In the genomic region with DNA sequence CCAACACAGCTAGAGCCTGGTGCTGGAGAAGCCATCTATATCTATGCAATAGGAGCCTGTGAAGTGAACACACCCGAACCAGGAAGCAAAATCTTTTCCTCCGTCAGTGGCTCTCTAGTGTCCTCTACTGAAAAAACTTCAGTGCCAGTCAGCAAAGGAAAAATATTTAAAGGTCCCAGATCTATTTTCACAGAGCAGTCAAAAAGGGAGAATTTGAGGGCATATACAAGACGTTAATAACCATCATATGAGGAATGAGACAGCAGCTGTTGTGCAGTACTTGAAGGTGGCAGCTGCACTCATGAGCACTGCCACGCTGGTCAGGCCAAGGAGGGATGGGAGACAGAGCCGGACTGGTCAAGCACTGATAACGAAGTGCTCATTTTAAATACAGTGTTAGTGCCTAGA, we compare ENCODE assay signal across 11 cellular contexts. TPM values are rescaled to one million over a fixed set of nuclear protein-coding genes. Genes with fewer than 3 reads are reported as not detected.
DNase-seq lines count a peak whose midpoint lies in the region; ATAC-seq and TF ChIP-seq lines count a peak whose summit lies in the region.
"Had no signal": no experiment of that assay in that cellular context is flagged by ENCODE, and none has a peak within 500 bp of the region (broad histone marks: within the 10 kb centered on the region; RNA-seq: fewer than 3 reads in every experiment).

No MANE protein-coding gene starts in this region.

- H3K27me3 Mint-ChIP-seq in CD8-positive, alpha-beta memory T cell, result no peaks in the 10 kb centered on the region
- H3K27me3 Mint-ChIP-seq in activated CD8-positive, alpha-beta T cell treated with anti-CD3 and anti-CD28 coated beads for 36 hours, result no peaks in the 10 kb centered on the region
- no peaks in the 10 kb centered on the region for H3K27me3 Mint-ChIP-seq in activated CD8-positive, alpha-beta memory T cell treated with anti-CD3 and anti-CD28 coated beads, Interleukin-2, amount 10 ng/mL, durations not matched to agents 7 days and 5 days

- TF ChIP-seq CTCF in activated CD8-positive, alpha-beta T cell treated with anti-CD3 and anti-CD28 coated beads for 36 hours (IDR thresholded peaks at IDR 0.05), result no peak

- H3K4me1 ChIP-seq in CD8-positive, alpha-beta memory T cell (ENCODE audit: insufficient read depth, low read length), result peaks cover 54% of the 10 kb centered on the region

- peak; percentile 48 for TF ChIP-seq RAD21 in Ishikawa (IDR thresholded peaks at IDR 0.05; ENCODE audit: low read depth)

- peaks cover 60 to 84% (median 78%) of the 10 kb centered on the region in 3 donors for H3K4me1 Mint-ChIP-seq in CD8-positive, alpha-beta memory T cell
- peaks cover 64% of the 10 kb centered on the region for H3K4me1 Mint-ChIP-seq in activated CD8-positive, alpha-beta T cell treated with anti-CD3 and anti-CD28 coated beads for 36 hours (ENCODE audit: low read depth)
- peaks cover 29% of the 10 kb centered on the region for H3K4me1 Mint-ChIP-seq in activated CD8-positive, alpha-beta memory T cell treated with anti-CD3 and anti-CD28 coated beads, Interleukin-2, amount 10 ng/mL, durations not matched to agents 7 days and 5 days

- no peak overlapping the region for H3K27ac ChIP-seq in CD8-positive, alpha-beta memory T cell (ENCODE audit: low read depth, low read length)
- H3K27ac ChIP-seq: neutrophil had no signal

- no peak for TF ChIP-seq EP300 in Ishikawa (IDR thresholded peaks at IDR 0.05; ENCODE audit: borderline replicate concordance)

- H3K4me3 ChIP-seq in CD8-positive, alpha-beta memory T cell (ENCODE audit: low read length), result no peak overlapping the region

- DNase-seq in CD8-positive, alpha-beta memory T cell, result peak in 1 of 5 donors; percentile 26
- no peak for DNase-seq in activated CD8-positive, alpha-beta T cell treated with anti-CD3 and anti-CD28 coated beads for 36 hours
- DNase-seq in iPS-NIHi11 (ENCODE audit: low spot score), result peak; percentile 24
- no peak for DNase-seq in C1 segment of cervical spinal cord (lab: John Stamatoyannopoulos, UW)
- DNase-seq in activated CD8-positive, alpha-beta memory T cell treated with anti-CD3 and anti-CD28 coated beads, Interleukin-2, amount 10 ng/mL, durations not matched to agents 7 days and 5 days, result no peak
- no peak for DNase-seq in NCI-H128 (lab: John Stamatoyannopoulos, UW; ENCODE audit: unreplicated experiment)
- DNase-seq: amygdala, NCI-H187 treated with DMSO at 0.1 percent for 48 hours had no signal

- H3K9me3 ChIP-seq in CD8-positive, alpha-beta memory T cell (ENCODE audit: low read length), result no peaks in the 10 kb centered on the region
- H3K9me3 ChIP-seq: neutrophil had no signal

- no peaks in the 10 kb centered on the region for H3K27me3 ChIP-seq in CD8-positive, alpha-beta memory T cell (ENCODE audit: insufficient read depth, low read length, poor library complexity, severe bottlenecking)
- H3K27me3 ChIP-seq: neutrophil had no signal

- H3K36me3 Mint-ChIP-seq in CD8-positive, alpha-beta memory T cell, result peaks cover 0 to 40% (median 7%) of the 10 kb centered on the region in 3 donors
- H3K36me3 Mint-ChIP-seq in activated CD8-positive, alpha-beta T cell treated with anti-CD3 and anti-CD28 coated beads for 36 hours (ENCODE audit: low read depth), result peaks cover 34% of the 10 kb centered on the region
- peaks cover 31% of the 10 kb centered on the region for H3K36me3 Mint-ChIP-seq in activated CD8-positive, alpha-beta memory T cell treated with anti-CD3 and anti-CD28 coated beads, Interleukin-2, amount 10 ng/mL, durations not matched to agents 7 days and 5 days

- intact Hi-C loops in activated CD8-positive, alpha-beta T cell treated with anti-CD3 and anti-CD28 coated beads for 36 hours (cut with micrococcal nuclease), result loop anchor here (5.0 kb wide), 1 partner anchor 142 kb away; a partner anchor contains a TSS

- ATAC-seq in activated CD8-positive, alpha-beta T cell treated with anti-CD3 and anti-CD28 coated beads for 36 hours, result peak; percentile 38
- no peak for ATAC-seq in GM21447 (IDR thresholded peaks at IDR 0.05; ENCODE audit: unreplicated experiment)
- ATAC-seq in activated CD8-positive, alpha-beta memory T cell treated with anti-CD3 and anti-CD28 coated beads, Interleukin-2, amount 10 ng/mL, durations not matched to agents 7 days and 5 days, result no peak

- CTCF ChIA-PET in CD8-positive, alpha-beta memory T cell (lab: Charles Lee), result interaction anchor here (0.6 to 3.4 kb wide), 5 partner anchors 11 to 155 kb away, joined by 3 to 18 read pairs (median 3); a partner anchor contains a TSS
- CTCF ChIA-PET in activated CD8-positive, alpha-beta T cell treated with anti-CD3 and anti-CD28 coated beads for 36 hours (lab: Charles Lee), result interaction anchor here (1.0 to 1.9 kb wide), 7 partner anchors 10 to 141 kb away, joined by 3 to 8 read pairs (median 4); a partner anchor contains a TSS
- CTCF ChIA-PET in activated CD8-positive, alpha-beta memory T cell treated with anti-CD3 and anti-CD28 coated beads, Interleukin-2, amount 10 ng/mL, durations not matched to agents 7 days and 5 days (lab: Charles Lee), result interaction anchor here (0.7 to 2.1 kb wide), 7 partner anchors 13 to 142 kb away, joined by 3 to 4 read pairs (median 3); a partner anchor contains a TSS

- POLR2A ChIA-PET in CD8-positive, alpha-beta memory T cell (lab: Charles Lee), result interaction anchor here (1.1 to 1.6 kb wide), 2 partner anchors 11 to 74 kb away, joined by 3 to 6 read pairs; no protein-coding TSS in a partner anchor
- POLR2A ChIA-PET in activated CD8-positive, alpha-beta T cell treated with anti-CD3 and anti-CD28 coated beads for 36 hours (lab: Charles Lee), result interaction anchor here (0.6 to 2.7 kb wide), 5 partner anchors 12 to 129 kb away, joined by 3 to 14 read pairs (median 4); a partner anchor contains a TSS

- peak overlapping the region in 7 of 8 donors; percentile 7 to 88 (median 43) for H3K27ac Mint-ChIP-seq in CD8-positive, alpha-beta memory T cell
- peak overlapping the region; percentile 77 for H3K27ac Mint-ChIP-seq in activated CD8-positive, alpha-beta T cell treated with anti-CD3 and anti-CD28 coated beads for 36 hours
- H3K27ac Mint-ChIP-seq in activated CD8-positive, alpha-beta memory T cell treated with anti-CD3 and anti-CD28 coated beads, Interleukin-2, amount 10 ng/mL, durations not matched to agents 7 days and 5 days, result no peak overlapping the region

- H3K36me3 ChIP-seq in CD8-positive, alpha-beta memory T cell (ENCODE audit: insufficient read depth, low read length), result no peaks in the 10 kb centered on the region
- H3K36me3 ChIP-seq: neutrophil had no signal

- peaks cover 0 to 2% (median 0%) of the 10 kb centered on the region in 5 donors for H3K9me3 Mint-ChIP-seq in CD8-positive, alpha-beta memory T cell
- peaks cover 9% of the 10 kb centered on the region for H3K9me3 Mint-ChIP-seq in activated CD8-positive, alpha-beta T cell treated with anti-CD3 and anti-CD28 coated beads for 36 hours
- peaks cover 3% of the 10 kb centered on the region for H3K9me3 Mint-ChIP-seq in activated CD8-positive, alpha-beta memory T cell treated with anti-CD3 and anti-CD28 coated beads, Interleukin-2, amount 10 ng/mL, durations not matched to agents 7 days and 5 days (ENCODE audit: low read depth)

- peak overlapping the region in 6 of 7 donors; percentile 8 to 42 (median 32) for H3K4me3 Mint-ChIP-seq in CD8-positive, alpha-beta memory T cell
- peak overlapping the region; percentile 46 for H3K4me3 Mint-ChIP-seq in activated CD8-positive, alpha-beta T cell treated with anti-CD3 and anti-CD28 coated beads for 36 hours
- H3K4me3 Mint-ChIP-seq in activated CD8-positive, alpha-beta memory T cell treated with anti-CD3 and anti-CD28 coated beads, Interleukin-2, amount 10 ng/mL, durations not matched to agents 7 days and 5 days, result no peak overlapping the region

TF ChIP-seq in Ishikawa, 13 proteins besides CTCF, POLR2A, EP300 and RAD21:
- TF ChIP-seq CEBPB (IDR thresholded peaks at IDR 0.05) (no peak), FOXM1 (IDR thresholded peaks at IDR 0.05; ENCODE audit: borderline replicate concordance, low read depth) (no peak)

RNA-seq across cellular contexts. Expression of a gene that starts 14.4 kb away (rescaled TPM):
- 10 to 100 TPM; 68.7 to 71.6 TPM for total RNA-seq in CD8-positive, alpha-beta memory T cell
- 159 TPM for polyA plus RNA-seq in CD8-positive, alpha-beta memory T cell
- 10 to 100 TPM; 62.3 to 65.3 TPM for total RNA-seq in activated CD8-positive, alpha-beta T cell treated with anti-CD3 and anti-CD28 coated beads for 36 hours
- total RNA-seq in activated CD8-positive, alpha-beta memory T cell treated with anti-CD3 and anti-CD28 coated beads, Interleukin-2, amount 10 ng/mL, durations not matched to agents 7 days and 5 days, result 10 to 100 TPM; 51.2 to 65.5 TPM
